1 cellular context compared by ENCODE assay signal in genomic region chr17:79844869-79845600, GRCh38.
A peak's percentile ranks its signal among the peaks of the same experiment; 100 is the strongest.
TF ChIP-seq lines count a peak whose summit lies in the region.

No MANE protein-coding gene starts in this region.

TF ChIP-seq in K562, 482 proteins besides CTCF, POLR2A, EP300 and RAD21 (continued from another document and continues in another):
- TF ChIP-seq MGA (IDR thresholded peaks at IDR 0.05) (peak; percentile 46), SAP30 (IDR thresholded peaks at IDR 0.05; ENCODE audit: borderline replicate concordance, insufficient read depth, low read depth, low read length, poor library complexity, severe bottlenecking) (peak; percentile 11), RBM15 (IDR thresholded peaks at IDR 0.05; ENCODE audit: insufficient read depth, low read length) (no peak), HNRNPL (IDR thresholded peaks at IDR 0.05; ENCODE audit: low read depth, low read length) (0 out of 2 replicates have a peak, but pooled peaks have one; percentile 53), XRCC5 (IDR thresholded peaks at IDR 0.05; ENCODE audit: low read depth, low read length) (0 out of 2 replicates have a peak, but pooled peaks have one; percentile 14), TOE1 (IDR thresholded peaks at IDR 0.05; ENCODE audit: borderline replicate concordance) (0 out of 2 replicates have a peak, but pooled peaks have one; percentile 3), TOE1 (CRISPR knock-in tag; IDR thresholded peaks at IDR 0.05; ENCODE audit: borderline replicate concordance, low read depth) (no peak), GABPB1 (CRISPR knock-in tag; IDR thresholded peaks at IDR 0.05) (0 out of 2 replicates have a peak, but pooled peaks have one; percentile 14), ZBTB40 (IDR thresholded peaks at IDR 0.05) (0 out of 2 replicates have a peak, but pooled peaks have one; percentile 48), ZBTB40 (CRISPR knock-in tag; IDR thresholded peaks at IDR 0.05) (no peak), POLR2G (IDR thresholded peaks at IDR 0.05; ENCODE audit: low read depth, low read length) (peak; percentile 55), CTCFL (IDR thresholded peaks at IDR 0.05; ENCODE audit: borderline replicate concordance, insufficient read depth, low read depth, low read length, poor library complexity, severe bottlenecking) (peak; percentile 73), SMARCE1 (IDR thresholded peaks at IDR 0.05) (no peak), ETV1 (tag; conservative IDR thresholded peaks at IDR 0.05; ENCODE audit: low read depth) (0 out of 2 replicates have a peak, but pooled peaks have one; percentile 19), XRCC3 (IDR thresholded peaks at IDR 0.05) (no peak), ZFX (CRISPR knock-in tag; IDR thresholded peaks at IDR 0.05) (peak; percentile 65), PRDM10 (IDR thresholded peaks at IDR 0.05; ENCODE audit: partially characterized antibody) (peak; percentile 89), KAT7 (CRISPR knock-in tag; IDR thresholded peaks at IDR 0.05; ENCODE audit: borderline replicate concordance) (peak; percentile 47; the same call in 1 of the 2 replicates), LCOR (CRISPR knock-in tag; IDR thresholded peaks at IDR 0.05) (0 out of 2 replicates have a peak, but pooled peaks have one; percentile 43), CHD1 (IDR thresholded peaks at IDR 0.05; ENCODE audit: low read length) (peak; percentile 46), YY1 (IDR thresholded peaks at IDR 0.05; ENCODE audit: borderline replicate concordance in 1 of 3, control insufficient read depth in 1 of 3, extremely low read depth in 1 of 3, insufficient read depth in 3 of 3, insufficient read length in 1 of 3, insufficient replicate concordance in 2 of 3, low read depth in 1 of 3, low read length in 2 of 3) (no peak)
